Comparison of ENCODE assay signal across 20 cellular contexts in the genomic region with DNA sequence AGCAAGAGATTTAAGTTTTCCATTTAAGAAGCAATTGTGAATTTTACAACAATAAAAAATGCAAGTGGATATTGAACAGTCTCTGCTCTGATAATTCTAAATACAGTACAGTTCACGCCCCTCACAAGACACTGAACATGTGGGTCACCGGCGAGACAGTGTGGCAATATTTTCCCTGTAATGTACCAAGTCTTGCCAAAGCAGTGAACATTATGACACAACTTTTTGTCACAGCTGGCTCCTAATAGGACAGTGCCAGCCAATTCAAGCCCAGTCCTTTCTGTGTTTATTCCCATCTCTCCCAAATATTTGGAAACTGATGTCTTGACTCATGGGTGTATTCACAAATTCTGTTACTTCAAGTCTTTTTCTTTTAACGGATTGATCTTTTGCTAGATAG.
A peak's percentile ranks its signal among the peaks of the same experiment; 100 is the strongest.
DNase-seq lines count a peak whose midpoint lies in the region; ATAC-seq, FAIRE-seq and TF ChIP-seq lines count a peak whose summit lies in the region.
"Had no signal": no experiment of that assay in that cellular context is flagged by ENCODE, and none has a peak within 500 bp of the region (broad histone marks: within the 10 kb centered on the region; RNA-seq: fewer than 3 reads in every experiment).

No MANE protein-coding gene starts in this region.

- no peak overlapping the region for H3K4me2 ChIP-seq in DND-41 (ENCODE audit: insufficient read depth, low read length)
- H3K4me2 ChIP-seq in trophoblast cell (ENCODE audit: low read length) = no peak overlapping the region
- H3K4me2 ChIP-seq: hepatocyte, smooth muscle cell had no signal

- no peak overlapping the region for H3K4me3 ChIP-seq in DND-41 (ENCODE audit: low read depth in 1 of 2, low read length in 2 of 2)
- no peak overlapping the region for H3K4me3 ChIP-seq in Panc1 (ENCODE audit: low read depth in 2 of 2, low read length in 2 of 2)
- no peak overlapping the region for H3K4me3 ChIP-seq in trophoblast cell (ENCODE audit: low read depth, low read length)
- H3K4me3 ChIP-seq: hepatocyte, K562, Peyer's patch, smooth muscle cell had no signal

- H3K23ac ChIP-seq in trophoblast cell (ENCODE audit: low read length) = no peak overlapping the region

- H3K79me2 ChIP-seq in DND-41 (ENCODE audit: insufficient read depth, low read length) (no peaks in the 10 kb centered on the region), trophoblast cell (ENCODE audit: control insufficient read depth, insufficient read depth, low read length, poor library complexity) (no peaks in the 10 kb centered on the region)
- H3K79me2 ChIP-seq: hepatocyte had no signal

- FAIRE-seq in frontal cortex (lab: Jason Lieb, UNC) = no peak
- no peak for FAIRE-seq in GM12892 (lab: Jason Lieb, UNC)
- FAIRE-seq: endothelial cell of umbilical vein, GM18507, K562 had no signal

- no peak overlapping the region for H2BK5ac ChIP-seq in trophoblast cell (ENCODE audit: low read depth, low read length, poor library complexity)

- H3K27me3 ChIP-seq in DND-41 (ENCODE audit: insufficient read depth, low read length, poor library complexity) (no peaks in the 10 kb centered on the region), Panc1 (ENCODE audit: control insufficient read depth, insufficient read depth, low read length) (no peaks in the 10 kb centered on the region), trophoblast cell (ENCODE audit: insufficient read depth, low read length) (no peaks in the 10 kb centered on the region)
- H3K27me3 ChIP-seq: hepatocyte, Peyer's patch had no signal

- ATAC-seq in DND-41 (ENCODE audit: insufficient read depth, low read depth) (no peak), Panc1 (no peak), left cardiac atrium (peak; percentile 52 to 58), GM19328 (IDR thresholded peaks at IDR 0.05; ENCODE audit: unreplicated experiment) (no peak)
- ATAC-seq: K562 had no signal

- H2BK120ac ChIP-seq in trophoblast cell (ENCODE audit: insufficient read depth, low read length, poor library complexity) = no peak overlapping the region

- no peak overlapping the region for H4K12ac ChIP-seq in trophoblast cell (ENCODE audit: low read depth, low read length)

- peak overlapping the region; percentile 65 for H3K18ac ChIP-seq in trophoblast cell (ENCODE audit: low read length)

- H3K9ac ChIP-seq in DND-41 (ENCODE audit: low read depth, low read length) = no peak overlapping the region
- no peak overlapping the region for H3K9ac ChIP-seq in trophoblast cell (ENCODE audit: low read length)

- H2BK12ac ChIP-seq in trophoblast cell (ENCODE audit: low read length) = no peak overlapping the region

- POLR2A ChIA-PET in Panc1 (lab: Charles Lee) = no interaction called here

- BruUV-seq in Panc1 (replicated peaks; lab: Mats Ljungman, UMichigan) = no TSS peak

- H3K4ac ChIP-seq in trophoblast cell (ENCODE audit: low read depth, low read length) = no peak overlapping the region

- H3K4me1 ChIP-seq in DND-41 (ENCODE audit: insufficient read depth, low read length) = peaks cover 69% of the 10 kb centered on the region
- peaks cover 48% of the 10 kb centered on the region for H3K4me1 ChIP-seq in Panc1 (ENCODE audit: control insufficient read depth, insufficient read depth, low read length)
- H3K4me1 ChIP-seq in trophoblast cell (ENCODE audit: control insufficient read depth in 1 of 2, insufficient read depth in 2 of 2, low read length in 2 of 2) = no peaks in the 10 kb centered on the region
- H3K4me1 ChIP-seq: Peyer's patch had no signal

- no peaks in the 10 kb centered on the region for H4K20me1 ChIP-seq in DND-41 (ENCODE audit: insufficient read depth, low read length)

- no peak overlapping the region for H2AK5ac ChIP-seq in trophoblast cell (ENCODE audit: low read length)

- no peak for TF ChIP-seq CTCF in DND-41 (IDR thresholded peaks at IDR 0.05; ENCODE audit: borderline replicate concordance, extremely low read depth, low read length, poor library complexity, severe bottlenecking)
- no peak for TF ChIP-seq CTCF in Panc1 (IDR thresholded peaks at IDR 0.05)

- no peak overlapping the region for H4K91ac ChIP-seq in trophoblast cell (ENCODE audit: low read depth, low read length)

- H3K27ac ChIP-seq in DND-41 (ENCODE audit: low read length) = peak overlapping the region; percentile 4; the same call in 1 of the 2 replicates
- peak overlapping the region; percentile 51; the same call in 1 of the 2 replicates for H3K27ac ChIP-seq in Panc1 (ENCODE audit: low read length)
- no peak overlapping the region for H3K27ac ChIP-seq in trophoblast cell (ENCODE audit: low read depth, low read length)
- H3K27ac ChIP-seq: hepatocyte, Peyer's patch had no signal

- DNase-seq in DND-41 (no peak), Panc1 (ENCODE audit: low read depth, low spot score) (no peak), left cardiac atrium (no peak), trophoblast cell (peak in 1 of 2 donors; percentile 61), frontal cortex (ENCODE audit: low spot score in 2 of 2) (no peak), GM12892 (ENCODE audit: insufficient read length) (no peak), NCI-H2196 (lab: John Stamatoyannopoulos, UW; ENCODE audit: unreplicated experiment) (no peak)
- DNase-seq: activated CD4-positive, CD25-positive, alpha-beta regulatory T cell treated with anti-CD3 and anti-CD28 coated beads, Interleukin-2, amount 50 U/mL, for 72 hours; activated naive CD4-positive, alpha-beta T cell treated with anti-CD3 and anti-CD28 coated beads, Interleukin-2, amount 10 ng/mL, durations not matched to agents 7 days and 5 days; central memory CD4-positive, alpha-beta T cell; NCI-H1694; NCI-H524; Peyer's patch; T-helper 1 cell had no signal

- in situ Hi-C loops in Panc1 (cut with HindIII; ENCODE audit: low pct_unique_long_range_greater_than_20kb, low sequenced_read_pairs) = no loop called here

- no peak overlapping the region for H4K8ac ChIP-seq in trophoblast cell (ENCODE audit: low read depth, low read length)

- peaks cover 2% of the 10 kb centered on the region for H3K79me1 ChIP-seq in trophoblast cell (ENCODE audit: low read length)

- H3K14ac ChIP-seq in trophoblast cell (ENCODE audit: low read length) = no peak overlapping the region

- intact Hi-C loops in Panc1 (cut with micrococcal nuclease; ENCODE audit: unreplicated experiment) = no loop called here
- intact Hi-C loops in left cardiac atrium (cut with DNase I) = no loop called here

- H3K9me3 ChIP-seq in DND-41 (ENCODE audit: insufficient read depth, low read length, severe bottlenecking) = no peaks in the 10 kb centered on the region
- no peaks in the 10 kb centered on the region for H3K9me3 ChIP-seq in Panc1 (ENCODE audit: control insufficient read depth, insufficient read depth, low read depth, low read length)
- H3K9me3 ChIP-seq in trophoblast cell (ENCODE audit: insufficient read depth, low read depth, low read length) = no peaks in the 10 kb centered on the region
- H3K9me3 ChIP-seq: Peyer's patch had no signal

- H3K36me3 ChIP-seq in DND-41 (ENCODE audit: insufficient read depth, low read length) (no peaks in the 10 kb centered on the region), Panc1 (ENCODE audit: control insufficient read depth, insufficient read depth, low read length) (no peaks in the 10 kb centered on the region), trophoblast cell (ENCODE audit: control insufficient read depth in 1 of 2, insufficient read depth in 2 of 2, low read length in 2 of 2) (peaks cover 0 to 2% of the 10 kb centered on the region in 2 experiments)
- H3K36me3 ChIP-seq: Peyer's patch had no signal

- no peak overlapping the region for H2AFZ ChIP-seq in DND-41 (ENCODE audit: low read depth, low read length)
- H2AFZ ChIP-seq in trophoblast cell (ENCODE audit: insufficient read depth, low read length, poor library complexity) = no peak overlapping the region
- H2AFZ ChIP-seq: hepatocyte had no signal

- TF ChIP-seq POLR2A in GM12892 (IDR thresholded peaks at IDR 0.05; ENCODE audit: low read depth, low read length) = no peak

- WGBS in trophoblast cell (ENCODE audit: extremely low coverage, insufficient coverage, insufficient read length) = no CpG with 5 or more reads among the region's 4 CpGs

- CTCF ChIA-PET in Panc1 (lab: Charles Lee) = no interaction called here

Comparison
In these comparisons a context has a peak if more than half of its experiments do, and no peak if none do; other contexts are left out.
1. ATAC-seq: peak in left cardiac atrium (2 of 2); none in DND-41 (single experiment), Panc1 (single experiment) and GM19328 (single experiment).